ENCODE assay signal across 8 cellular contexts in the genomic region with DNA sequence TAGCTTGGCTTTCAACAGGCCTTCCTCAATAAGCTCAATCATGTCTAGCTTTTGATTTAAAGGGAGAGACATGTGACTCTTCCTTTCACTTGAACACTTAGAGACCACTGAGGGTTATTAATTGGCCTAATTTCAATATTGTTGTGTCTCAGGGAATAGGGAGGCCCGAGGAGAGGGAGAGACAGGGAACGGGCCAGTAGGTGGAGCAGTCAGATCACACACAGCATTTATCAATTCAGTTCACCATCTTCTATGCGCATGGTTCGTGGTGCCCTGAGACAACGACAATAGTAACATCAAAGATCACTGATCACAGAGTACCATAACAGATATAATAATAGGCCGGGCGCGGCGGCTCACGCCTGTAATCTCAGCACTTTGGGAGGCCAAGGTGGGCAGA. TPM values are rescaled to one million over a fixed set of nuclear protein-coding genes. Genes with fewer than 3 reads are reported as not detected.
DNase-seq lines count a peak whose midpoint lies in the region; ATAC-seq and TF ChIP-seq lines count a peak whose summit lies in the region.

No MANE protein-coding gene starts in this region.

- intact Hi-C loops in natural killer cell (cut with micrococcal nuclease) = no loop called here

- H3K9me3 Mint-ChIP-seq in natural killer cell (no peaks in the 10 kb centered on the region), WTC11 (no peaks in the 10 kb centered on the region)
- H3K9me3 Mint-ChIP-seq in natural killer cell treated with Interleukin-12 subunit alpha and Interleukin-12 subunit beta and Interleukin-15 and Interleukin-18, amount 100 ng/mL, for 72 hours = no peaks in the 10 kb centered on the region

- H3K27ac ChIP-seq in coronary artery = no peak overlapping the region

- no peak overlapping the region for H3K4me3 Mint-ChIP-seq in natural killer cell
- H3K4me3 Mint-ChIP-seq in natural killer cell treated with Interleukin-12 subunit alpha and Interleukin-12 subunit beta and Interleukin-15 and Interleukin-18, amount 100 ng/mL, for 72 hours = no peak overlapping the region
- no peak overlapping the region for H3K4me3 Mint-ChIP-seq in WTC11

- H3K27ac Mint-ChIP-seq in natural killer cell (peak overlapping the region; percentile 42 to 69), WTC11 (peak overlapping the region; percentile 61)
- H3K27ac Mint-ChIP-seq in natural killer cell treated with Interleukin-12 subunit alpha and Interleukin-12 subunit beta and Interleukin-15 and Interleukin-18, amount 100 ng/mL, for 72 hours = peak overlapping the region in 1 of 2 donors; percentile 13

- H3K4me3 ChIP-seq in fibroblast of pulmonary artery (replicated peaks; ENCODE audit: low read depth, low read length) = no peak overlapping the region
- H3K4me3 ChIP-seq in coronary artery = no peak overlapping the region

- DNase-seq in natural killer cell (no peak), WTC11 (ENCODE audit: low spot score) (peak; percentile 29), fibroblast of pulmonary artery (ENCODE audit: low read depth) (peak; percentile 49), retina (peak; percentile 42), GF-D8 (lab: John Stamatoyannopoulos, UW) (no peak), coronary artery (ENCODE audit: low spot score) (no peak), GM19238 (ENCODE audit: insufficient read length, low spot score) (no peak)
- DNase-seq in natural killer cell treated with Interleukin-12 subunit alpha and Interleukin-12 subunit beta and Interleukin-15 and Interleukin-18, amount 100 ng/mL, for 72 hours (ENCODE audit: low spot score) = no peak

- ATAC-seq in natural killer cell (peak in 1 of 3 donors; percentile 36), WTC11 (peak; percentile 51; the same call in 1 of the 2 replicates)
- ATAC-seq in natural killer cell treated with Interleukin-12 subunit alpha and Interleukin-12 subunit beta and Interleukin-15 and Interleukin-18, amount 100 ng/mL, for 72 hours = no peak

- H3K27me3 Mint-ChIP-seq in natural killer cell (ENCODE audit: low read depth in 2 of 2) (peaks cover 0 to 8% of the 10 kb centered on the region in 2 donors), WTC11 (ENCODE audit: low read depth) (no peaks in the 10 kb centered on the region)
- H3K27me3 Mint-ChIP-seq in natural killer cell treated with Interleukin-12 subunit alpha and Interleukin-12 subunit beta and Interleukin-15 and Interleukin-18, amount 100 ng/mL, for 72 hours = peaks cover 0 to 5% of the 10 kb centered on the region in 2 donors

- H3K36me3 Mint-ChIP-seq in natural killer cell (no peaks in the 10 kb centered on the region), WTC11 (peaks cover 12% of the 10 kb centered on the region)
- peaks cover 10% of the 10 kb centered on the region for H3K36me3 Mint-ChIP-seq in natural killer cell treated with Interleukin-12 subunit alpha and Interleukin-12 subunit beta and Interleukin-15 and Interleukin-18, amount 100 ng/mL, for 72 hours

- H3K4me1 Mint-ChIP-seq in natural killer cell = peaks cover 15 to 27% of the 10 kb centered on the region in 2 donors
- H3K4me1 Mint-ChIP-seq in natural killer cell treated with Interleukin-12 subunit alpha and Interleukin-12 subunit beta and Interleukin-15 and Interleukin-18, amount 100 ng/mL, for 72 hours (ENCODE audit: low read depth in 2 of 2) = peaks cover 4 to 15% of the 10 kb centered on the region in 2 donors
- no peaks in the 10 kb centered on the region; the same call in 1 of the 2 replicates for H3K4me1 Mint-ChIP-seq in WTC11

- POLR2A ChIA-PET in WTC11 (lab: Charles Lee) = no interaction called here

- TF ChIP-seq CTCF in natural killer cell (IDR thresholded peaks at IDR 0.05) (no peak), WTC11 (IDR thresholded peaks at IDR 0.05) (no peak), fibroblast of pulmonary artery (IDR thresholded peaks at IDR 0.05; ENCODE audit: low read length, missing control alignments) (peak; percentile 50), coronary artery (IDR thresholded peaks at IDR 0.05) (no peak)

- CTCF ChIA-PET in WTC11 (lab: Charles Lee) = interaction anchor here (1.2 to 1.8 kb wide), 4 partner anchors 17 to 172 kb away, joined by 3 to 7 read pairs (median 6); a partner anchor contains a TSS

TF ChIP-seq in WTC11, 78 proteins besides CTCF, POLR2A, EP300 and RAD21:
- TF ChIP-seq ZNF416 (CRISPR knock-in tag; IDR thresholded peaks at IDR 0.05) = no peak
- TF ChIP-seq NR1H2 (CRISPR knock-in tag; IDR thresholded peaks at IDR 0.05) = no peak
- TF ChIP-seq ZNF396 (CRISPR knock-in tag; IDR thresholded peaks at IDR 0.05; ENCODE audit: borderline replicate concordance) = no peak
- no peak for TF ChIP-seq TCF7 (CRISPR knock-in tag; IDR thresholded peaks at IDR 0.05; ENCODE audit: low read depth)
- TF ChIP-seq, protein P1, sequence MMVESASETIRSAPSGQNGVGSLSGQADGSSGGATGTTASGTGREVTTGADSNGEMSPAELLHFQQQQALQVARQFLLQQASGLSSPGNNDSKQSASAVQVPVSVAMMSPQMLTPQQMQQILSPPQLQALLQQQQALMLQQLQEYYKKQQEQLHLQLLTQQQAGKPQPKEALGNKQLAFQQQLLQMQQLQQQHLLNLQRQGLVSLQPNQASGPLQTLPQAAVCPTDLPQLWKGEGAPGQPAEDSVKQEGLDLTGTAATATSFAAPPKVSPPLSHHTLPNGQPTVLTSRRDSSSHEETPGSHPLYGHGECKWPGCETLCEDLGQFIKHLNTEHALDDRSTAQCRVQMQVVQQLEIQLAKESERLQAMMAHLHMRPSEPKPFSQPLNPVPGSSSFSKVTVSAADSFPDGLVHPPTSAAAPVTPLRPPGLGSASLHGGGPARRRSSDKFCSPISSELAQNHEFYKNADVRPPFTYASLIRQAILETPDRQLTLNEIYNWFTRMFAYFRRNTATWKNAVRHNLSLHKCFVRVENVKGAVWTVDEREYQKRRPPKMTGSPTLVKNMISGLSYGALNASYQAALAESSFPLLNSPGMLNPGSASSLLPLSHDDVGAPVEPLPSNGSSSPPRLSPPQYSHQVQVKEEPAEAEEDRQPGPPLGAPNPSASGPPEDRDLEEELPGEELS (CRISPR knock-in tag; IDR thresholded peaks at IDR 0.05) = no peak
- TF ChIP-seq OVOL2 (CRISPR knock-in tag; IDR thresholded peaks at IDR 0.05; ENCODE audit: borderline replicate concordance) = no peak
- TF ChIP-seq CREB1 (CRISPR knock-in tag; IDR thresholded peaks at IDR 0.05) = no peak
- no peak for TF ChIP-seq TEAD1 (CRISPR knock-in tag; IDR thresholded peaks at IDR 0.05)
- TF ChIP-seq, protein P2, sequence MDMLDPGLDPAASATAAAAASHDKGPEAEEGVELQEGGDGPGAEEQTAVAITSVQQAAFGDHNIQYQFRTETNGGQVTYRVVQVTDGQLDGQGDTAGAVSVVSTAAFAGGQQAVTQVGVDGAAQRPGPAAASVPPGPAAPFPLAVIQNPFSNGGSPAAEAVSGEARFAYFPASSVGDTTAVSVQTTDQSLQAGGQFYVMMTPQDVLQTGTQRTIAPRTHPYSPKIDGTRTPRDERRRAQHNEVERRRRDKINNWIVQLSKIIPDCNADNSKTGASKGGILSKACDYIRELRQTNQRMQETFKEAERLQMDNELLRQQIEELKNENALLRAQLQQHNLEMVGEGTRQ (CRISPR knock-in tag; IDR thresholded peaks at IDR 0.05) = no peak
- TF ChIP-seq, protein P3, sequence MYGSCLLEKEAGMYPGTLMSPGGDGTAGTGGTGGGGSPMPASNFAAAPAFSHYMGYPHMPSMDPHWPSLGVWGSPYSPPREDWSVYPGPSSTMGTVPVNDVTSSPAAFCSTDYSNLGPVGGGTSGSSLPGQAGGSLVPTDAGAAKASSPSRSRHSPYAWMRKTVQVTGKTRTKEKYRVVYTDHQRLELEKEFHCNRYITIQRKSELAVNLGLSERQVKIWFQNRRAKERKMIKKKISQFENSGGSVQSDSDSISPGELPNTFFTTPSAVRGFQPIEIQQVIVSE (CRISPR knock-in tag; IDR thresholded peaks at IDR 0.05; ENCODE audit: borderline replicate concordance) = no peak
- TF ChIP-seq, protein P4, sequence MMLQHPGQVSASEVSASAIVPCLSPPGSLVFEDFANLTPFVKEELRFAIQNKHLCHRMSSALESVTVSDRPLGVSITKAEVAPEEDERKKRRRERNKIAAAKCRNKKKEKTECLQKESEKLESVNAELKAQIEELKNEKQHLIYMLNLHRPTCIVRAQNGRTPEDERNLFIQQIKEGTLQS (CRISPR knock-in tag; conservative IDR thresholded peaks at IDR 0.05) = no peak
- TF ChIP-seq ZNF121 (CRISPR knock-in tag; IDR thresholded peaks at IDR 0.05) = no peak
- TF ChIP-seq, protein P5, sequence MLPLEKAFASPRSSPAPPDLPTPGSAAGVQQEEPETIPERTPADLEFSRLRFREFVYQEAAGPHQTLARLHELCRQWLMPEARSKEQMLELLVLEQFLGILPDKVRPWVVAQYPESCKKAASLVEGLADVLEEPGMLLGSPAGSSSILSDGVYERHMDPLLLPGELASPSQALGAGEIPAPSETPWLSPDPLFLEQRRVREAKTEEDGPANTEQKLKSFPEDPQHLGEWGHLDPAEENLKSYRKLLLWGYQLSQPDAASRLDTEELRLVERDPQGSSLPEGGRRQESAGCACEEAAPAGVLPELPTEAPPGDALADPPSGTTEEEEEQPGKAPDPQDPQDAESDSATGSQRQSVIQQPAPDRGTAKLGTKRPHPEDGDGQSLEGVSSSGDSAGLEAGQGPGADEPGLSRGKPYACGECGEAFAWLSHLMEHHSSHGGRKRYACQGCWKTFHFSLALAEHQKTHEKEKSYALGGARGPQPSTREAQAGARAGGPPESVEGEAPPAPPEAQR (CRISPR knock-in tag; IDR thresholded peaks at IDR 0.05) = no peak
- no peak for TF ChIP-seq NFATC4 (CRISPR knock-in tag; IDR thresholded peaks at IDR 0.05)
- TF ChIP-seq, protein P6, sequence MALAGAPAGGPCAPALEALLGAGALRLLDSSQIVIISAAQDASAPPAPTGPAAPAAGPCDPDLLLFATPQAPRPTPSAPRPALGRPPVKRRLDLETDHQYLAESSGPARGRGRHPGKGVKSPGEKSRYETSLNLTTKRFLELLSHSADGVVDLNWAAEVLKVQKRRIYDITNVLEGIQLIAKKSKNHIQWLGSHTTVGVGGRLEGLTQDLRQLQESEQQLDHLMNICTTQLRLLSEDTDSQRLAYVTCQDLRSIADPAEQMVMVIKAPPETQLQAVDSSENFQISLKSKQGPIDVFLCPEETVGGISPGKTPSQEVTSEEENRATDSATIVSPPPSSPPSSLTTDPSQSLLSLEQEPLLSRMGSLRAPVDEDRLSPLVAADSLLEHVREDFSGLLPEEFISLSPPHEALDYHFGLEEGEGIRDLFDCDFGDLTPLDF (CRISPR knock-in tag; IDR thresholded peaks at IDR 0.05) = no peak

RNA-seq across cellular contexts. Expression of a gene that starts 17.8 kb away (rescaled TPM):
- 10 to 100 TPM; 20.9 to 23.7 (median 21.2) TPM for total RNA-seq in natural killer cell
- total RNA-seq in natural killer cell treated with Interleukin-12 subunit alpha and Interleukin-12 subunit beta and Interleukin-15 and Interleukin-18, amount 100 ng/mL, for 72 hours = 10 to 100 TPM; 13.3 to 17.9 TPM
- total RNA-seq in WTC11 (2021) = 8.9 to 12.0 TPM (median 11.9 TPM) in 3 replicates

Comparison
In these comparisons a context has a peak if more than half of its experiments do, and no peak if none do; other contexts are left out.
1. DNase-seq: peak in WTC11 (single experiment), fibroblast of pulmonary artery (single experiment) and retina (single experiment); none in natural killer cell (single experiment), natural killer cell treated with Interleukin-12 subunit alpha and Interleukin-12 subunit beta and Interleukin-15 and Interleukin-18, amount 100 ng/mL, for 72 hours (single experiment), GF-D8 (single experiment), coronary artery (single experiment) and GM19238 (single experiment).